In the genomic region with DNA sequence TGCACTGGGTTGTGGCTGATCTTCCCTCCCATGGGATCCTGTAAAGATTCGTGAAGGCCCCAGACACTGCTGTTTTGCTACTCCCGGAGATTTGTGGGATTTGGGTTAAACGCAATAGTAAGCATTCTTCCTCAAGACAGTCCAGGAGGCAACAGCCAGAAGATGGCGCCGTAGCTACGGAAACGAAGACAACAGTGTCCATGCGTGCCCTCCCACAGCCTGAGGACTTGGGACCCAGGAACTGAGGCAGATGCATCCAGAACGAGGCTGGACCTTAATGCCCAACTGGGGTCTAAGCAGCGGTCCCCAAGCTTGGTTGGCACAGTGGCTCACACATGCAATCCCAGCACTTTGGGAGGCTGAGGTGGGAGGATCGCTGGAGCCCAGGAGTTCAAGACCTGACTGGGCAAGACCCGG, we compare ENCODE assay signal across 8 cellular contexts. TPM values are rescaled to one million over a fixed set of nuclear protein-coding genes. Genes with fewer than 3 reads are reported as not detected.
A peak's percentile ranks its signal among the peaks of the same experiment; 100 is the strongest.
DNase-seq lines count a peak whose midpoint lies in the region; ATAC-seq and TF ChIP-seq lines count a peak whose summit lies in the region.

No MANE protein-coding gene starts in this region.

- H3K9me3 Mint-ChIP-seq in activated naive CD4-positive, alpha-beta T cell treated with anti-CD3 and anti-CD28 coated beads, Interleukin-2, amount 10 ng/mL, durations not matched to agents 7 days and 5 days: no peaks in the 10 kb centered on the region

- intact Hi-C loops in left colon (cut with DNase I, micrococcal nuclease): no loop called here

- no peaks in the 10 kb centered on the region for H3K4me1 ChIP-seq in tibial nerve

- TF ChIP-seq POLR2A in tibial nerve (IDR thresholded peaks at IDR 0.05): no peak

- H3K4me1 Mint-ChIP-seq in activated naive CD4-positive, alpha-beta T cell treated with anti-CD3 and anti-CD28 coated beads, Interleukin-2, amount 10 ng/mL, durations not matched to agents 7 days and 5 days: no peaks in the 10 kb centered on the region

- H3K9me3 ChIP-seq in tibial nerve: no peaks in the 10 kb centered on the region

- no peaks in the 10 kb centered on the region for H3K36me3 ChIP-seq in tibial nerve

- H3K27me3 ChIP-seq in tibial nerve: no peaks in the 10 kb centered on the region

- H3K36me3 Mint-ChIP-seq in activated naive CD4-positive, alpha-beta T cell treated with anti-CD3 and anti-CD28 coated beads, Interleukin-2, amount 10 ng/mL, durations not matched to agents 7 days and 5 days: no peaks in the 10 kb centered on the region

- 21 to 23% methylated on average over 9 to 12 of the region's 12 CpGs for WGBS in tibial nerve, 2 donors

- H3K4me3 Mint-ChIP-seq in activated naive CD4-positive, alpha-beta T cell treated with anti-CD3 and anti-CD28 coated beads, Interleukin-2, amount 10 ng/mL, durations not matched to agents 7 days and 5 days: no peak overlapping the region

- no peak overlapping the region for H3K27ac Mint-ChIP-seq in activated naive CD4-positive, alpha-beta T cell treated with anti-CD3 and anti-CD28 coated beads, Interleukin-2, amount 10 ng/mL, durations not matched to agents 7 days and 5 days

- no peak overlapping the region for H3K27ac ChIP-seq in tibial nerve

- TF ChIP-seq EP300 in tibial nerve (IDR thresholded peaks at IDR 0.05): no peak

- peak; percentile 48 to 64 (median 52) for TF ChIP-seq CTCF in tibial nerve (IDR thresholded peaks at IDR 0.05)

- ATAC-seq in left colon: peak; percentile 83
- no peak for ATAC-seq in GM19324 (IDR thresholded peaks at IDR 0.05; ENCODE audit: low FRiP score, unreplicated experiment)
- no peak for ATAC-seq in GM18511 (IDR thresholded peaks at IDR 0.05; ENCODE audit: unreplicated experiment)

- no peak overlapping the region for H3K4me3 ChIP-seq in tibial nerve

- DNase-seq in activated naive CD4-positive, alpha-beta T cell treated with anti-CD3 and anti-CD28 coated beads, Interleukin-2, amount 10 ng/mL, durations not matched to agents 7 days and 5 days: peak; percentile 41
- no peak for DNase-seq in activated naive CD4-positive, alpha-beta T cell treated with anti-CD3 and anti-CD28 coated beads, Interleukin-2, amount 50 U/mL, for 16 hours
- DNase-seq in NCI-H526 (lab: John Stamatoyannopoulos, UW): peak; percentile 64 to 77
- peak; percentile 8 for DNase-seq in cerebellum (ENCODE audit: low spot score)
- peak; percentile 53 to 81 for DNase-seq in left colon
- DNase-seq in tibial nerve (ENCODE audit: low spot score in 2 of 2): peak; percentile 63 to 85

- CTCF ChIA-PET in activated naive CD4-positive, alpha-beta T cell treated with anti-CD3 and anti-CD28 coated beads, Interleukin-2, amount 10 ng/mL, durations not matched to agents 7 days and 5 days (lab: Charles Lee): interaction anchor here (2.0 kb wide), 1 partner anchor 281 kb away, joined by 8 read pairs; no protein-coding TSS in a partner anchor

- H3K27me3 Mint-ChIP-seq in activated naive CD4-positive, alpha-beta T cell treated with anti-CD3 and anti-CD28 coated beads, Interleukin-2, amount 10 ng/mL, durations not matched to agents 7 days and 5 days: no peaks in the 10 kb centered on the region

RNA-seq across cellular contexts. Expression of gene ZNF507, which starts 57.6 kb away (rescaled TPM):
- total RNA-seq in cerebellum (33.9 TPM), left colon (10 to 100 TPM; 18.4 to 20.0 TPM), tibial nerve (10 to 100 TPM; 28.5 to 35.7 (median 32.1) TPM)
